ENCODE assay signal across 8 cellular contexts in genomic region chr7:50304911-50305621, GRCh38. TPM values are rescaled to one million over a fixed set of nuclear protein-coding genes. Genes with fewer than 3 reads are reported as not detected.
DNase-seq lines count a peak whose midpoint lies in the region; ATAC-seq and TF ChIP-seq lines count a peak whose summit lies in the region.

No MANE protein-coding gene starts in this region.

- peak overlapping the region; percentile 86 for H3K27ac ChIP-seq in CD8-positive, alpha-beta memory T cell (ENCODE audit: low read depth, low read length)
- peak overlapping the region; percentile 87 for H3K27ac ChIP-seq in HL-60 (replicated peaks)

- peaks cover 15 to 54% (median 15%) of the 10 kb centered on the region in 3 donors for H3K36me3 Mint-ChIP-seq in CD8-positive, alpha-beta memory T cell
- H3K36me3 Mint-ChIP-seq in stimulated activated memory B cell treated with anti-CD40 and anti-IgM and Interleukin-4, amounts not matched to agents 10 μg/mL and 1 μg/mL and 100 μg/mL, for 72 hours, result peaks cover 34% of the 10 kb centered on the region

- H3K27ac Mint-ChIP-seq in CD8-positive, alpha-beta memory T cell, result peak overlapping the region; percentile 92 to 99 (median 98)
- H3K27ac Mint-ChIP-seq in stimulated activated memory B cell treated with anti-CD40 and anti-IgM and Interleukin-4, amounts not matched to agents 10 μg/mL and 1 μg/mL and 100 μg/mL, for 72 hours, result peak overlapping the region; percentile 88

- peak overlapping the region; percentile 95 to 100 (median 99) for H3K4me3 Mint-ChIP-seq in CD8-positive, alpha-beta memory T cell
- peak overlapping the region; percentile 94 for H3K4me3 Mint-ChIP-seq in stimulated activated memory B cell treated with anti-CD40 and anti-IgM and Interleukin-4, amounts not matched to agents 10 μg/mL and 1 μg/mL and 100 μg/mL, for 72 hours

- POLR2A ChIA-PET in CD8-positive, alpha-beta memory T cell (lab: Charles Lee), result interaction anchor here (0.9 to 4.8 kb wide), 18 partner anchors 9 to 113 kb away, joined by 3 to 49 read pairs (median 6); no protein-coding TSS in a partner anchor

- no peaks in the 10 kb centered on the region for H3K27me3 ChIP-seq in CD8-positive, alpha-beta memory T cell (ENCODE audit: insufficient read depth, low read length, poor library complexity, severe bottlenecking)
- no peaks in the 10 kb centered on the region for H3K27me3 ChIP-seq in HL-60 (ENCODE audit: insufficient read depth, poor library complexity, severe bottlenecking)

- H3K4me1 ChIP-seq in CD8-positive, alpha-beta memory T cell (ENCODE audit: insufficient read depth, low read length), result peaks cover 54% of the 10 kb centered on the region

- peak; percentile 39 for ATAC-seq in GM19452 (IDR thresholded peaks at IDR 0.05; ENCODE audit: unreplicated experiment)
- ATAC-seq in stimulated activated memory B cell treated with anti-CD40 and anti-IgM and Interleukin-4, amounts not matched to agents 10 μg/mL and 1 μg/mL and 100 μg/mL, for 72 hours, result peak; percentile 79

- no peaks in the 10 kb centered on the region for H3K9me3 ChIP-seq in CD8-positive, alpha-beta memory T cell (ENCODE audit: low read length)

- peak; percentile 41 to 82 (median 65) for DNase-seq in CD8-positive, alpha-beta memory T cell
- DNase-seq in HL-60 (ENCODE audit: low read depth in 1 of 2, low spot score in 1 of 2) (peak in 1 of 2 experiments; percentile 60), posterior vena cava (ENCODE audit: low spot score) (no peak), mesenteric fat pad (ENCODE audit: low spot score) (no peak)
- peak; percentile 43 for DNase-seq in activated CD8-positive, alpha-beta memory T cell treated with anti-CD3 and anti-CD28 coated beads, Interleukin-2, amount 50 U/mL, for 1 hour (ENCODE audit: extremely low read depth)

- H3K36me3 ChIP-seq in CD8-positive, alpha-beta memory T cell (ENCODE audit: insufficient read depth, low read length), result no peaks in the 10 kb centered on the region

- intact Hi-C loops in posterior vena cava (cut with DNase I), result no loop called here

- no peak for TF ChIP-seq CTCF in HL-60 (IDR thresholded peaks at IDR 0.05; ENCODE audit: insufficient read depth, low read length)

- no peaks in the 10 kb centered on the region for H3K9me3 Mint-ChIP-seq in CD8-positive, alpha-beta memory T cell
- H3K9me3 Mint-ChIP-seq in stimulated activated memory B cell treated with anti-CD40 and anti-IgM and Interleukin-4, amounts not matched to agents 10 μg/mL and 1 μg/mL and 100 μg/mL, for 72 hours, result no peaks in the 10 kb centered on the region

- CTCF ChIA-PET in CD8-positive, alpha-beta memory T cell (lab: Charles Lee), result interaction anchor here (0.6 to 26.5 kb wide), 17 partner anchors 9 to 159 kb away, joined by 3 to 815 read pairs (median 4); no protein-coding TSS in a partner anchor

- peaks cover 44 to 61% (median 60%) of the 10 kb centered on the region in 3 donors for H3K4me1 Mint-ChIP-seq in CD8-positive, alpha-beta memory T cell
- H3K4me1 Mint-ChIP-seq in stimulated activated memory B cell treated with anti-CD40 and anti-IgM and Interleukin-4, amounts not matched to agents 10 μg/mL and 1 μg/mL and 100 μg/mL, for 72 hours, result peaks cover 57% of the 10 kb centered on the region

- peak overlapping the region; percentile 92 for H3K4me3 ChIP-seq in CD8-positive, alpha-beta memory T cell (ENCODE audit: low read length)
- peak overlapping the region; percentile 73 for H3K4me3 ChIP-seq in HL-60 (replicated peaks; ENCODE audit: insufficient read depth, low read length)
- peak overlapping the region; percentile 50 for H3K4me3 ChIP-seq in iPS-11a (ENCODE audit: low read depth, low read length)

- H3K27me3 Mint-ChIP-seq in CD8-positive, alpha-beta memory T cell, result peaks cover 0 to 2% of the 10 kb centered on the region in 2 donors
- H3K27me3 Mint-ChIP-seq in stimulated activated memory B cell treated with anti-CD40 and anti-IgM and Interleukin-4, amounts not matched to agents 10 μg/mL and 1 μg/mL and 100 μg/mL, for 72 hours, result no peaks in the 10 kb centered on the region

RNA-seq across cellular contexts. Expression of gene IKZF1, which starts 0.6 kb away (rescaled TPM):
- total RNA-seq in CD8-positive, alpha-beta memory T cell, result 100 to 1,000 TPM; 225 to 226 TPM
- 238 TPM for polyA plus RNA-seq in CD8-positive, alpha-beta memory T cell
- total RNA-seq in posterior vena cava (10 to 100 TPM; 11.9 to 13.7 TPM), mesenteric fat pad (22.0 TPM)

Comparison
In these comparisons a context has a peak if more than half of its experiments do, and no peak if none do; other contexts are left out.
1. DNase-seq: peak in CD8-positive, alpha-beta memory T cell (5 of 5) and activated CD8-positive, alpha-beta memory T cell treated with anti-CD3 and anti-CD28 coated beads, Interleukin-2, amount 50 U/mL, for 1 hour (single experiment); none in posterior vena cava (single experiment) and mesenteric fat pad (single experiment).
2. Peak in every context shown above with its lines, with median percentiles within 50 percentile points of each other: H3K4me3 ChIP-seq.